ENCODE assay signal across 10 cellular contexts in genomic region chr5:20572560-20572959, GRCh38.
DNase-seq lines count a peak whose midpoint lies in the region; ATAC-seq, FAIRE-seq and TF ChIP-seq lines count a peak whose summit lies in the region.
"Had no signal": no experiment of that assay in that cellular context is flagged by ENCODE, and none has a peak within 500 bp of the region (broad histone marks: within the 10 kb centered on the region; RNA-seq: fewer than 3 reads in every experiment).

No MANE protein-coding gene starts in this region.

- peak; percentile 76 for FAIRE-seq in HTR-8/SVneo (lab: Jason Lieb, UNC)

- H3K36me3 Mint-ChIP-seq in activated T-helper 17 cell treated with anti-CD3 and anti-CD28 coated beads, Interleukin-2, amount 50 U/mL, for 72 hours (ENCODE audit: low read depth): no peaks in the 10 kb centered on the region

- no peaks in the 10 kb centered on the region for H3K9me3 ChIP-seq in HAP-1
- H3K9me3 ChIP-seq: psoas muscle had no signal

- TF ChIP-seq CTCF in foreskin keratinocyte (conservative IDR thresholded peaks at IDR 0.05): peak; percentile 61

- DNase-seq in DMS53 (lab: John Stamatoyannopoulos, UW): peak; percentile 71
- DNase-seq in HTR-8/SVneo (ENCODE audit: insufficient read length, low spot score): peak; percentile 51
- peak; percentile 75 for DNase-seq in SIG-M5 treated with dmso at 0.1 percent for 504 hours (lab: John Stamatoyannopoulos, UW; ENCODE audit: unreplicated experiment)
- DNase-seq in foreskin keratinocyte: peak; percentile 65 to 81
- no peak for DNase-seq in islet precursor cell
- no peak for DNase-seq in HAP-1 (ENCODE audit: low spot score in 2 of 2)
- no peak for DNase-seq in NCI-H2196 (lab: John Stamatoyannopoulos, UW; ENCODE audit: unreplicated experiment)
- DNase-seq: DMS79, psoas muscle had no signal

- in situ Hi-C loops in HAP-1 (cut with MboI; ENCODE audit: low sequenced_read_pairs): no loop called here

- H3K9me3 Mint-ChIP-seq in activated T-helper 17 cell treated with anti-CD3 and anti-CD28 coated beads, Interleukin-2, amount 50 U/mL, for 72 hours: peaks cover 9% of the 10 kb centered on the region

- H3K4me3 Mint-ChIP-seq in activated T-helper 17 cell treated with anti-CD3 and anti-CD28 coated beads, Interleukin-2, amount 50 U/mL, for 72 hours: no peak overlapping the region

- no peaks in the 10 kb centered on the region for H3K4me1 Mint-ChIP-seq in activated T-helper 17 cell treated with anti-CD3 and anti-CD28 coated beads, Interleukin-2, amount 50 U/mL, for 72 hours

- H3K4me1 ChIP-seq in foreskin keratinocyte (no peaks in the 10 kb centered on the region), HAP-1 (no peaks in the 10 kb centered on the region)
- H3K4me1 ChIP-seq: psoas muscle had no signal

- H3K27me3 Mint-ChIP-seq in activated T-helper 17 cell treated with anti-CD3 and anti-CD28 coated beads, Interleukin-2, amount 50 U/mL, for 72 hours: no peaks in the 10 kb centered on the region

- H3K27ac Mint-ChIP-seq in activated T-helper 17 cell treated with anti-CD3 and anti-CD28 coated beads, Interleukin-2, amount 50 U/mL, for 72 hours: no peak overlapping the region

- no peaks in the 10 kb centered on the region for H3K36me3 ChIP-seq in HAP-1 (replicated peaks)

- H3K27me3 ChIP-seq in foreskin keratinocyte (no peaks in the 10 kb centered on the region), HAP-1 (ENCODE audit: low read depth) (no peaks in the 10 kb centered on the region)

- no peak overlapping the region for H3K27ac ChIP-seq in foreskin keratinocyte
- H3K27ac ChIP-seq: psoas muscle had no signal

- no peak overlapping the region for H3K4me3 ChIP-seq in HAP-1
- H3K4me3 ChIP-seq: psoas muscle had no signal

- peak; percentile 94 for ATAC-seq in foreskin keratinocyte
- no peak for ATAC-seq in activated T-helper 17 cell treated with anti-CD3 and anti-CD28 coated beads, Interleukin-2, amount 50 U/mL, for 72 hours (replicated peaks)
- ATAC-seq: psoas muscle had no signal

Comparison
In these comparisons a context has a peak if more than half of its experiments do, and no peak if none do; other contexts are left out.
1. DNase-seq: peak in DMS53 (single experiment), HTR-8/SVneo (single experiment), SIG-M5 treated with dmso at 0.1 percent for 504 hours (single experiment) and foreskin keratinocyte (2 of 2); none in islet precursor cell (single experiment), HAP-1 (0 of 2) and NCI-H2196 (single experiment).